Comparison of ENCODE assay signal across 22 cellular contexts in the genomic region with DNA sequence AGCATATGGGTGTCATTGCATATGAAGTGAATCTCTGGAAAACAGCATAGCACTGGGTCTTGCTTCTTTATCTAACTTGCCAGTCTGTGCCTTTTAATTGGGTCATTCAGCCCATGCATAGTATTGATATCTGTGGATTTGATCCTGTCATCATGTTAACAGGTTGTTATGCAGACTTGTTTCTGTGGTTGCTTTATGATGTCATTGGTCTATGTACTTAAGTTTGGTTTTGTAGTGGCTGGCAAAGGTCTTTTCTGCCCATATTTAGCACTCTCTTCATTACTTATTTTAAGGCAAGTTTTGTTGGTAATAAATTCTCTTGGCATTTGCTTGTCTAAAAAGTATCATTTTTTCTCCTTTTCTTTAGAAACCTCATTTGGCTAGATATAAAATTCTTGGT.
DNase-seq lines count a peak whose midpoint lies in the region; ATAC-seq, FAIRE-seq and TF ChIP-seq lines count a peak whose summit lies in the region.
"Had no signal": no experiment of that assay in that cellular context is flagged by ENCODE, and none has a peak within 500 bp of the region (broad histone marks: within the 10 kb centered on the region; RNA-seq: fewer than 3 reads in every experiment).

No MANE protein-coding gene starts in this region.

- H3K27me3 Mint-ChIP-seq in astrocyte (ENCODE audit: low read depth, unreplicated experiment) = no peaks in the 10 kb centered on the region
- H3K27me3 Mint-ChIP-seq: B cell had no signal

- no peak overlapping the region for H3K9ac ChIP-seq in astrocyte (ENCODE audit: low read length)
- H3K9ac ChIP-seq: BLaER1 treated with 17β-estradiol and CSF1 and Interleukin-3, amounts not matched to agents 10 nM and 100 nM had no signal

- no peaks in the 10 kb centered on the region for H3K36me3 ChIP-seq in astrocyte (ENCODE audit: insufficient read depth, low read length)
- no peaks in the 10 kb centered on the region for H3K36me3 ChIP-seq in gastroesophageal sphincter
- H3K36me3 ChIP-seq: BLaER1 treated with 17β-estradiol and CSF1 and Interleukin-3, amounts not matched to agents 10 nM and 100 nM had no signal

- no peak overlapping the region for H3K4me3 ChIP-seq in astrocyte (ENCODE audit: insufficient read depth, low read depth, low read length)
- no peak overlapping the region for H3K4me3 ChIP-seq in gastroesophageal sphincter
- H3K4me3 ChIP-seq: BLaER1 treated with 17β-estradiol and CSF1 and Interleukin-3, amounts not matched to agents 10 nM and 100 nM had no signal

- DNase-seq in GM18507 (ENCODE audit: extremely low spot score, insufficient read length, low read depth) (no peak), astrocyte (ENCODE audit: low read depth) (no peak), NCI-H1048 (lab: John Stamatoyannopoulos, UW) (no peak), HuH-7.5 (ENCODE audit: low spot score) (no peak)
- DNase-seq: 8988T; AML-193; Caco-2; Calu3; CD4-positive, alpha-beta T cell; CD8-positive, alpha-beta T cell; DMS79 treated with DMSO at 0.1 percent for 48 hours; GF-D8 had no signal

- no peaks in the 10 kb centered on the region for H3K9me3 Mint-ChIP-seq in astrocyte (ENCODE audit: unreplicated experiment)
- H3K9me3 Mint-ChIP-seq: CD8-positive, alpha-beta T cell had no signal

- no peak overlapping the region for H3K4me2 ChIP-seq in astrocyte (ENCODE audit: low read length)
- H3K4me2 ChIP-seq: BLaER1 treated with 17β-estradiol and CSF1 and Interleukin-3, amounts not matched to agents 10 nM and 100 nM had no signal

- no peak overlapping the region for H3K27ac ChIP-seq in astrocyte (ENCODE audit: low read depth, low read length)
- H3K27ac ChIP-seq in gastroesophageal sphincter = no peak overlapping the region
- H3K27ac ChIP-seq: BLaER1 treated with 17β-estradiol and CSF1 and Interleukin-3, amounts not matched to agents 10 nM and 100 nM; C4-2B had no signal

- no peaks in the 10 kb centered on the region for H3K79me2 ChIP-seq in astrocyte (ENCODE audit: insufficient read depth, low read length)

- TF ChIP-seq CTCF in astrocyte (IDR thresholded peaks at IDR 0.05; ENCODE audit: insufficient read depth, low read depth, low read length) (no peak), gastroesophageal sphincter (IDR thresholded peaks at IDR 0.05) (no peak)

- no peak for TF ChIP-seq POLR2A in gastroesophageal sphincter (IDR thresholded peaks at IDR 0.05)

- H2AFZ ChIP-seq in astrocyte (ENCODE audit: low read depth, low read length) = no peak overlapping the region

- peak; percentile 33 for FAIRE-seq in GM18507 (lab: Jason Lieb, UNC)
- FAIRE-seq in astrocyte (lab: Jason Lieb, UNC) = peak; percentile 66
- FAIRE-seq in colon (lab: Jason Lieb, UNC) = peak; percentile 61
- FAIRE-seq: A204.1, D721Med, G401.6, GM12892, GM19239 had no signal

- H3K9me3 ChIP-seq in astrocyte (ENCODE audit: insufficient read depth, low read depth, low read length) (no peaks in the 10 kb centered on the region), gastroesophageal sphincter (no peaks in the 10 kb centered on the region)
- H3K9me3 ChIP-seq: Caco-2 had no signal

- no peak overlapping the region for H3K4me3 Mint-ChIP-seq in astrocyte (ENCODE audit: unreplicated experiment)
- H3K4me3 Mint-ChIP-seq: B cell; CD4-positive, alpha-beta T cell; CD8-positive, alpha-beta T cell had no signal

- TF ChIP-seq EP300 in gastroesophageal sphincter (IDR thresholded peaks at IDR 0.05) = no peak

- H3K27me3 ChIP-seq in astrocyte (ENCODE audit: insufficient read depth, low read length) (no peaks in the 10 kb centered on the region), gastroesophageal sphincter (no peaks in the 10 kb centered on the region)

- no peaks in the 10 kb centered on the region for H4K20me1 ChIP-seq in astrocyte (ENCODE audit: insufficient read depth, low read length)
- H4K20me1 ChIP-seq: BLaER1 treated with 17β-estradiol and CSF1 and Interleukin-3, amounts not matched to agents 10 nM and 100 nM had no signal

- ATAC-seq in gastroesophageal sphincter = no peak
- ATAC-seq: CD8-positive, alpha-beta T cell had no signal

- H3K27ac Mint-ChIP-seq in astrocyte (ENCODE audit: unreplicated experiment) = no peak overlapping the region
- H3K27ac Mint-ChIP-seq: B cell; CD4-positive, alpha-beta T cell; CD8-positive, alpha-beta T cell had no signal

- H3K4me1 ChIP-seq in astrocyte (ENCODE audit: insufficient read depth, low read length) (no peaks in the 10 kb centered on the region), gastroesophageal sphincter (no peaks in the 10 kb centered on the region)
- H3K4me1 ChIP-seq: BLaER1 treated with 17β-estradiol and CSF1 and Interleukin-3, amounts not matched to agents 10 nM and 100 nM; Caco-2 had no signal

- H3K4me1 Mint-ChIP-seq in astrocyte (ENCODE audit: low read depth, unreplicated experiment) = no peaks in the 10 kb centered on the region
- H3K4me1 Mint-ChIP-seq: B cell had no signal

- no peaks in the 10 kb centered on the region for H3K36me3 Mint-ChIP-seq in astrocyte (ENCODE audit: low read depth, unreplicated experiment)
- H3K36me3 Mint-ChIP-seq: CD8-positive, alpha-beta T cell had no signal
